In the genomic region with DNA sequence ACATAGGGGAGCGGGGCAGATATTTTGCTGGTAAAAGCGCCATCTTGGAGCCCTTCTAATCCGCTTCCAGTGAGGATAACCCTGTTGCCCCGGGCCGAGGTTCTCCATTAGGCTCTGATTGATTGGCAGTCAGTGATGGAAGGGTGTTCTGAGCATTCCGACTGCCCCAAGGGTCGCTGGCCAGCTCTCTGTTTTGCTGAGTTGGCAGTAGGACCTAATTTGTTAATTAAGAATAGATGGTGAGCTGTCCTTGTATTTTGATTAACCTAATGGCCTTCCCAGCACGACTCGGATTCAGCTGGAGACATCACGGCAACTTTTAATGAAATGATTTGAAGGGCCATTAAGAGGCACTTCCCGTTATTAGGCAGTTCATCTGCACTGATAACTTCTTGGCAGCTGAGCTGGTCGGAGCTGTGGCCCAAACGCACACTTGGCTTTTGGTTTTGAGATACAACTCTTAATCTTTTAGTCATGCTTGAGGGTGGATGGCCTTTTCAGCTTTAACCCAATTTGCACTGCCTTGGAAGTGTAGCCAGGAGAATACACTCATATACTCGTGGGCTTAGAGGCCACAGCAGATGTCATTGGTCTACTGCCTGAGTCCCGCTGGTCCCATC, we compare ENCODE assay signal across 18 cellular contexts.
A peak's percentile ranks its signal among the peaks of the same experiment; 100 is the strongest.
DNase-seq lines count a peak whose midpoint lies in the region; ATAC-seq and TF ChIP-seq lines count a peak whose summit lies in the region.
"Had no signal": no experiment of that assay in that cellular context is flagged by ENCODE, and none has a peak within 500 bp of the region (broad histone marks: within the 10 kb centered on the region; RNA-seq: fewer than 3 reads in every experiment).

No MANE protein-coding gene starts in this region.

- H3K27ac ChIP-seq in WERI-Rb-1 (peak overlapping the region; percentile 98), neuronal stem cell (replicated peaks; ENCODE audit: low read length) (no peak overlapping the region)
- H3K27ac ChIP-seq: 22Rv1 had no signal

- H3K36me3 ChIP-seq in WERI-Rb-1: no peaks in the 10 kb centered on the region
- H3K36me3 ChIP-seq in neuronal stem cell (replicated peaks in 1 of 2; ENCODE audit: control insufficient read depth in 2 of 2, insufficient read depth in 2 of 2, low read length in 2 of 2): no peaks in the 10 kb centered on the region

- H3K9me3 Mint-ChIP-seq in activated naive CD8-positive, alpha-beta T cell treated with anti-CD3 and anti-CD28 coated beads, Interleukin-2, amount 50 U/mL, for 24 hours: no peaks in the 10 kb centered on the region
- H3K9me3 Mint-ChIP-seq: CD4-positive, alpha-beta memory T cell; GM23338; H9 had no signal

- no peak for ATAC-seq in activated naive CD8-positive, alpha-beta T cell treated with anti-CD3 and anti-CD28 coated beads, Interleukin-2, amount 50 U/mL, for 24 hours
- ATAC-seq in GM21786 (IDR thresholded peaks at IDR 0.05; ENCODE audit: unreplicated experiment): no peak
- ATAC-seq: GM23338, HCT116 had no signal

- peak overlapping the region; percentile 4; the same call in 1 of the 2 replicates for H3K4me3 ChIP-seq in WERI-Rb-1 (ENCODE audit: low read depth, low read length)
- no peak overlapping the region for H3K4me3 ChIP-seq in neuronal stem cell (ENCODE audit: low read length in 2 of 2)
- H3K4me3 ChIP-seq: GM23338 had no signal

- H3K4ac ChIP-seq in neuronal stem cell (ENCODE audit: low read length): no peak overlapping the region

- peak overlapping the region; percentile 71 for H2BK5ac ChIP-seq in neuronal stem cell (ENCODE audit: low read length)

- no peak overlapping the region for H3K23ac ChIP-seq in neuronal stem cell (ENCODE audit: low read depth, low read length, poor library complexity)

- H2AK5ac ChIP-seq in neuronal stem cell (ENCODE audit: low read depth, low read length): no peak overlapping the region

- H3K9me3 ChIP-seq in WERI-Rb-1 (ENCODE audit: severe bottlenecking): no peaks in the 10 kb centered on the region
- peaks cover 0 to 4% of the 10 kb centered on the region in 2 donors for H3K9me3 ChIP-seq in neuronal stem cell (replicated peaks in 1 of 2; ENCODE audit: control insufficient read depth in 2 of 2, insufficient read depth in 1 of 2, low read depth in 1 of 2, low read length in 2 of 2)

- no peak overlapping the region for H2BK120ac ChIP-seq in neuronal stem cell (ENCODE audit: low read depth, low read length)

- H3K18ac ChIP-seq in neuronal stem cell (ENCODE audit: low read length): peak overlapping the region; percentile 31

- WGBS in neuronal stem cell (ENCODE audit: extremely low coverage in 2 of 2, insufficient read length in 2 of 2, insufficient replicate concordance in 1 of 2), 2 donors: no CpG with 5 or more reads among the region's 15 CpGs

- no peak overlapping the region for H4K8ac ChIP-seq in neuronal stem cell (ENCODE audit: low read depth, low read length)

- H3K9ac ChIP-seq in neuronal stem cell (ENCODE audit: low read depth, low read length, poor library complexity): no peak overlapping the region

- no peak overlapping the region for H2AFZ ChIP-seq in neuronal stem cell (ENCODE audit: low read length)
- H2AFZ ChIP-seq: GM23338 had no signal

- H3K4me1 Mint-ChIP-seq in activated naive CD8-positive, alpha-beta T cell treated with anti-CD3 and anti-CD28 coated beads, Interleukin-2, amount 50 U/mL, for 24 hours: no peaks in the 10 kb centered on the region
- H3K4me1 Mint-ChIP-seq: CD4-positive, alpha-beta memory T cell; GM23338 had no signal

- no peaks in the 10 kb centered on the region for H3K27me3 ChIP-seq in WERI-Rb-1 (ENCODE audit: insufficient read depth, low read depth, severe bottlenecking)
- H3K27me3 ChIP-seq in neuronal stem cell (ENCODE audit: control insufficient read depth in 3 of 3, insufficient read depth in 3 of 3, low read depth in 1 of 3, low read length in 3 of 3): no peaks in the 10 kb centered on the region

- H2BK12ac ChIP-seq in neuronal stem cell (ENCODE audit: low read length): no peak overlapping the region

- no peak for TF ChIP-seq CTCF in WERI-Rb-1 (IDR thresholded peaks at IDR 0.05; ENCODE audit: low read depth, low read length)

- peaks cover 2% of the 10 kb centered on the region for H3K27me3 Mint-ChIP-seq in activated naive CD8-positive, alpha-beta T cell treated with anti-CD3 and anti-CD28 coated beads, Interleukin-2, amount 50 U/mL, for 24 hours

- no peak overlapping the region for H3K4me3 Mint-ChIP-seq in activated naive CD8-positive, alpha-beta T cell treated with anti-CD3 and anti-CD28 coated beads, Interleukin-2, amount 50 U/mL, for 24 hours
- H3K4me3 Mint-ChIP-seq: CD4-positive, alpha-beta memory T cell; GM23338; H9 had no signal

- DNase-seq in NCI-H82 (lab: John Stamatoyannopoulos, UW) (peak; percentile 45), NCI-H82 treated with DMSO at 0.1 percent for 48 hours (lab: John Stamatoyannopoulos, UW; ENCODE audit: unreplicated experiment) (no peak), DMS79 treated with DMSO at 0.1 percent for 48 hours (lab: John Stamatoyannopoulos, UW) (peak; percentile 82), WERI-Rb-1 (peak; percentile 95), neuronal stem cell (ENCODE audit: low spot score) (no peak), GDM1 (lab: John Stamatoyannopoulos, UW) (no peak)
- no peak for DNase-seq in activated naive CD8-positive, alpha-beta T cell treated with anti-CD3 and anti-CD28 coated beads, Interleukin-2, amount 50 U/mL, for 24 hours
- DNase-seq: C1 segment of cervical spinal cord; Calu3; CD4-positive, alpha-beta memory T cell; COR-L47; DMS53; EL; H9 had no signal

- H3K14ac ChIP-seq in neuronal stem cell (ENCODE audit: low read length): no peak overlapping the region

- no peak overlapping the region for H4K91ac ChIP-seq in neuronal stem cell (ENCODE audit: low read depth, low read length, poor library complexity)

- no peak overlapping the region for H2BK15ac ChIP-seq in neuronal stem cell (ENCODE audit: low read length)

- no peaks in the 10 kb centered on the region for H3K79me1 ChIP-seq in neuronal stem cell (ENCODE audit: low read depth, low read length)

- no peak overlapping the region for H3K27ac Mint-ChIP-seq in activated naive CD8-positive, alpha-beta T cell treated with anti-CD3 and anti-CD28 coated beads, Interleukin-2, amount 50 U/mL, for 24 hours
- H3K27ac Mint-ChIP-seq: CD4-positive, alpha-beta memory T cell; GM23338; H9 had no signal

- H3K4me1 ChIP-seq in neuronal stem cell (ENCODE audit: control insufficient read depth in 2 of 2, insufficient read depth in 1 of 2, low read depth in 1 of 2, low read length in 2 of 2): no peaks in the 10 kb centered on the region

- no peak overlapping the region for H3K4me2 ChIP-seq in neuronal stem cell (ENCODE audit: insufficient read depth, low read length, poor library complexity, severe bottlenecking)
- H3K4me2 ChIP-seq: GM23338 had no signal

- H3K36me3 Mint-ChIP-seq in activated naive CD8-positive, alpha-beta T cell treated with anti-CD3 and anti-CD28 coated beads, Interleukin-2, amount 50 U/mL, for 24 hours (ENCODE audit: low read depth): no peaks in the 10 kb centered on the region
- H3K36me3 Mint-ChIP-seq: CD4-positive, alpha-beta memory T cell had no signal

Comparison
In these comparisons a context has a peak if more than half of its experiments do, and no peak if none do; other contexts are left out.
1. DNase-seq: peak in NCI-H82 (single experiment), DMS79 treated with DMSO at 0.1 percent for 48 hours (single experiment) and WERI-Rb-1 (single experiment); none in NCI-H82 treated with DMSO at 0.1 percent for 48 hours (single experiment), neuronal stem cell (single experiment), activated naive CD8-positive, alpha-beta T cell treated with anti-CD3 and anti-CD28 coated beads, Interleukin-2, amount 50 U/mL, for 24 hours (single experiment) and GDM1 (single experiment).